In the genomic region with DNA sequence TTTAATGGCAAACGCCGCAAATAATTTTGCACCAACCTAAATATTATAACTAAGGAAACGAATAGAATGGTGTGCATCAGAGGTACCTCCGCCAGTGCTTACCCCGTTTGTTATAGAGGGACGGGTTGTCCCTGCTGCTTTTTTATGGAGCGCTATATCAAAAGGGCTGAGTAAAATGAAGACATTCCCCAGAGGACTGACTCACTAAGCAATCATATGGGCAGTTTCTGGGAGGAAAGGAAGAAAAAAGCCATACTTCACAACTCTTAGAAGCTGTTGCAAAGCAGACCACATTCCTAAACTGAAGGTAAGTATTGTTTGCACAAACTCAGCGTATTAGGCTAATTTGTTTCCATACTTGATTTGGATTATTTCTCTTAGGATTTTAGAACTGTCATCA, we compare ENCODE assay signal across 24 cellular contexts. TPM values are rescaled to one million over a fixed set of nuclear protein-coding genes. Genes with fewer than 3 reads are reported as not detected.
A peak's percentile ranks its signal among the peaks of the same experiment; 100 is the strongest.
DNase-seq lines count a peak whose midpoint lies in the region; ATAC-seq, FAIRE-seq and TF ChIP-seq lines count a peak whose summit lies in the region.
"Had no signal": no experiment of that assay in that cellular context is flagged by ENCODE, and none has a peak within 500 bp of the region (broad histone marks: within the 10 kb centered on the region; RNA-seq: fewer than 3 reads in every experiment).

No MANE protein-coding gene starts in this region.

- no peaks in the 10 kb centered on the region for H4K20me1 ChIP-seq in HepG2 (ENCODE audit: insufficient read depth, low read length)
- H4K20me1 ChIP-seq: BLaER1 treated with 17β-estradiol and CSF1 and Interleukin-3, amounts not matched to agents 10 nM and 100 nM had no signal

- H3K4me3 ChIP-seq in HepG2 (replicated peaks in 1 of 3; ENCODE audit: insufficient read depth in 1 of 3, low read depth in 2 of 3, low read length in 3 of 3) (no peak overlapping the region), right lobe of liver (no peak overlapping the region)
- H3K4me3 ChIP-seq: BLaER1 treated with 17β-estradiol and CSF1 and Interleukin-3, amounts not matched to agents 10 nM and 100 nM; gastrocnemius medialis; K562; spleen; tibial nerve had no signal

- H3K27ac ChIP-seq in HepG2 (ENCODE audit: extremely low read length, insufficient read depth, low read length) = no peak overlapping the region
- no peak overlapping the region for H3K27ac ChIP-seq in right lobe of liver
- H3K27ac ChIP-seq: BLaER1 treated with 17β-estradiol and CSF1 and Interleukin-3, amounts not matched to agents 10 nM and 100 nM; epithelial cell of prostate; gastrocnemius medialis; RWPE1; spleen; tibial nerve had no signal

- H3K27me3 ChIP-seq in HepG2 (ENCODE audit: control insufficient read depth in 1 of 2, insufficient read depth in 2 of 2, low read length in 2 of 2) (peaks cover 0 to 41% of the 10 kb centered on the region in 2 experiments; a peak in 2 of 5 replicates), right lobe of liver (no peaks in the 10 kb centered on the region)
- H3K27me3 ChIP-seq: BLaER1 treated with 17β-estradiol and CSF1 and Interleukin-3, amounts not matched to agents 10 nM and 100 nM; tibial nerve had no signal

- no peak overlapping the region for H3K4me2 ChIP-seq in HepG2 (ENCODE audit: low read depth, low read length)
- H3K4me2 ChIP-seq: BLaER1 treated with 17β-estradiol and CSF1 and Interleukin-3, amounts not matched to agents 10 nM and 100 nM had no signal

- peaks cover 18% of the 10 kb centered on the region; the same call in 1 of the 2 replicates for H3K4me1 ChIP-seq in HepG2 (ENCODE audit: insufficient read depth, low read length)
- H3K4me1 ChIP-seq in right lobe of liver = peaks cover 0 to 4% (median 0%) of the 10 kb centered on the region in 4 donors
- H3K4me1 ChIP-seq: gastrocnemius medialis had no signal

- no peak for TF ChIP-seq RAD21 in HepG2 (CRISPR knock-in tag; IDR thresholded peaks at IDR 0.05)

- no peaks in the 10 kb centered on the region for H3K79me2 ChIP-seq in HepG2 (ENCODE audit: insufficient read depth, low read length)

- CTCF ChIA-PET in HepG2 (lab: Yijun Ruan, JAX; ENCODE audit: low intra/inter-chr PET ratio, low total read pairs) = no interaction called here

- no peak for TF ChIP-seq EP300 in HepG2 (IDR thresholded peaks at IDR 0.05; ENCODE audit: low read depth in 2 of 2, low read length in 2 of 2)
- no peak for TF ChIP-seq EP300 in HepG2 (CRISPR knock-in tag; IDR thresholded peaks at IDR 0.05; ENCODE audit: borderline replicate concordance)

- in situ Hi-C loops in HepG2 (cut with HindIII; ENCODE audit: extremely low pct_ligation_motif_present, low pct_unique_long_range_greater_than_20kb) = no loop called here
- in situ Hi-C loops in GM13976 (cut with MboI; ENCODE audit: low sequenced_read_pairs, unreplicated experiment) = no loop called here

- POLR2A ChIA-PET in HepG2 (lab: Yijun Ruan, JAX) = no interaction called here

- H3K36me3 ChIP-seq in HepG2 (replicated peaks in 1 of 2; ENCODE audit: control insufficient read depth in 1 of 2, insufficient read depth in 2 of 2, low read length in 2 of 2) = no peaks in the 10 kb centered on the region
- H3K36me3 ChIP-seq in right lobe of liver = no peaks in the 10 kb centered on the region
- H3K36me3 ChIP-seq: BLaER1 treated with 17β-estradiol and CSF1 and Interleukin-3, amounts not matched to agents 10 nM and 100 nM; gastrocnemius medialis; spleen; tibial nerve had no signal

- no peak for TF ChIP-seq CTCF in HepG2 (CRISPR knock-in tag; IDR thresholded peaks at IDR 0.05)
- no peak for TF ChIP-seq CTCF in right lobe of liver (IDR thresholded peaks at IDR 0.05)
- TF ChIP-seq CTCF in GM13976 (IDR thresholded peaks at IDR 0.05; ENCODE audit: borderline replicate concordance, control extremely low read depth, extremely low read depth, insufficient read depth, missing control alignments) = no peak

- FAIRE-seq in HepG2 (lab: Jason Lieb, UNC) = peak; percentile 39
- FAIRE-seq: A204.1, K562, keratinocyte had no signal

- 58% methylated on average over 8 of the region's 8 CpGs for WGBS in HepG2 (ENCODE audit: low lambda C conversion rate)
- WGBS in right lobe of liver (ENCODE audit: insufficient coverage, low coverage, low lambda C conversion rate, missing lambda C conversion rate) = 88% methylated on average over 8 of the region's 8 CpGs

- H2AFZ ChIP-seq in HepG2 (ENCODE audit: low read length) = no peak overlapping the region

- no peak overlapping the region for H3K9ac ChIP-seq in HepG2 (ENCODE audit: insufficient read depth, low read depth, low read length)
- H3K9ac ChIP-seq: BLaER1 treated with 17β-estradiol and CSF1 and Interleukin-3, amounts not matched to agents 10 nM and 100 nM had no signal

- H3K9me3 ChIP-seq in HepG2 (ENCODE audit: low read length) = no peaks in the 10 kb centered on the region
- H3K9me3 ChIP-seq in right lobe of liver = no peaks in the 10 kb centered on the region
- H3K9me3 ChIP-seq: BLaER1 treated with 17β-estradiol and CSF1 and Interleukin-3, amounts not matched to agents 10 nM and 100 nM; gastrocnemius medialis had no signal

- ATAC-seq in HepG2 (no peak), right lobe of liver (no peak), left colon (no peak), GM21390 (IDR thresholded peaks at IDR 0.05; ENCODE audit: unreplicated experiment) (no peak), HG02759 (IDR thresholded peaks at IDR 0.05; ENCODE audit: unreplicated experiment) (no peak)
- ATAC-seq: gastrocnemius medialis, K562 had no signal

- BruUV-seq in HepG2 (replicated peaks; lab: Mats Ljungman, UMichigan) = no TSS peak

- TF ChIP-seq POLR2A in HepG2 (IDR thresholded peaks at IDR 0.05; ENCODE audit: insufficient read depth in 1 of 2, low read depth in 2 of 2, low read length in 2 of 2) (no peak), right lobe of liver (IDR thresholded peaks at IDR 0.05) (no peak)

- DNase-seq in HepG2 (ENCODE audit: low spot score) = no peak
- no peak for DNase-seq in right lobe of liver
- peak; percentile 72 for DNase-seq in amniotic epithelial cell (ENCODE audit: low read depth)
- DNase-seq in hepatic stellate cell (ENCODE audit: low spot score) = peak; percentile 38
- DNase-seq in left colon = no peak
- no peak for DNase-seq in GM13976 (ENCODE audit: low spot score)
- DNase-seq: activated CD4-positive, CD25-positive, alpha-beta regulatory T cell; activated gamma-delta T cell treated with Interleukin-2 at 50 U/mL for 16 hours; activated T-cell treated with anti-CD3 and anti-CD28 coated beads, Interleukin-2, amount 50 U/mL, for 1 hour; gastrocnemius medialis; NCI-H1694 treated with DMSO at 0.1 percent for 48 hours; nucleus accumbens; spleen; stimulated activated CD4-positive, alpha-beta T cell treated with anti-CD3 and anti-CD28 coated beads, Interleukin-4, amount 100 ng/mL, for 24 hours; T-helper 9 cell had no signal

- intact Hi-C loops in HepG2 (cut with micrococcal nuclease; ENCODE audit: unreplicated experiment) = loop anchor here (10.0 kb wide), 1 partner anchor 210 kb away; no protein-coding TSS in a partner anchor
- intact Hi-C loops in right lobe of liver (cut with DNase I) = no loop called here
- intact Hi-C loops in left colon (cut with DNase I, micrococcal nuclease) = loop anchor here in 1 of 2 donors (10.0 kb wide), 1 partner anchor 1270 kb away; no protein-coding TSS in a partner anchor

TF ChIP-seq in HepG2, 621 proteins besides CTCF, POLR2A, EP300 and RAD21:
- TF ChIP-seq, protein P1, sequence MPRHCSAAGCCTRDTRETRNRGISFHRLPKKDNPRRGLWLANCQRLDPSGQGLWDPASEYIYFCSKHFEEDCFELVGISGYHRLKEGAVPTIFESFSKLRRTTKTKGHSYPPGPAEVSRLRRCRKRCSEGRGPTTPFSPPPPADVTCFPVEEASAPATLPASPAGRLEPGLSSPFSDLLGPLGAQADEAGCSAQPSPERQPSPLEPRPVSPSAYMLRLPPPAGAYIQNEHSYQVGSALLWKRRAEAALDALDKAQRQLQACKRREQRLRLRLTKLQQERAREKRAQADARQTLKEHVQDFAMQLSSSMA (CRISPR knock-in tag; IDR thresholded peaks at IDR 0.05) = no peak

RNA-seq across cellular contexts. Expression of a gene that starts 12.9 kb away (rescaled TPM):
- 214 and 258 TPM in 2 replicates for total RNA-seq in HepG2 (2016; rRNA removed; fragmentation: Illumina TruSeq; extraction: Trizol)
- 123 and 125 TPM in 2 replicates for total RNA-seq in HepG2 (2016; cell fraction: cytosol; rRNA removed; fragmentation: Illumina TruSeq; extraction: Trizol; ENCODE audit: low read depth)
- 231 and 299 TPM in 2 replicates for total RNA-seq in HepG2 (2016; cell fraction: insoluble cytoplasmic fraction; rRNA removed; fragmentation: Illumina TruSeq; extraction: Trizol)
- total RNA-seq in HepG2 (2016; cell fraction: membrane; rRNA removed; fragmentation: Illumina TruSeq; extraction: Trizol) = 120 and 130 TPM in 2 replicates
- 161 and 168 TPM in 2 replicates for total RNA-seq in HepG2 (2016; cell fraction: nucleus; rRNA removed; fragmentation: Illumina TruSeq; extraction: Trizol)
- polyA plus RNA-seq in HepG2 (2011; rRNA removed) = 610 and 719 TPM in 2 replicates
- 553 and 655 TPM in 2 replicates for polyA plus RNA-seq in HepG2 (2011; cell fraction: cytosol; rRNA removed)
- 354 and 556 TPM in 2 replicates for polyA plus RNA-seq in HepG2 (2011; cell fraction: nucleus; rRNA removed)
- 144 and 150 TPM in 2 replicates for polyA plus RNA-seq in HepG2 (2012)
- polyA plus RNA-seq in HepG2 (2016; cell fraction: cytosol; fragmentation: Illumina TruSeq; extraction: Trizol; ENCODE audit: low read depth) = 39.6 and 40.9 TPM in 2 replicates
- polyA plus RNA-seq in HepG2 (2016; cell fraction: insoluble cytoplasmic fraction; fragmentation: Illumina TruSeq; extraction: Trizol; ENCODE audit: low read depth) = 355 and 371 TPM in 2 replicates
- polyA plus RNA-seq in HepG2 (2016; cell fraction: membrane; fragmentation: Illumina TruSeq; extraction: Trizol; ENCODE audit: low read depth) = 61.5 and 69.8 TPM in 2 replicates
- polyA plus RNA-seq in HepG2 (2016; cell fraction: nucleus; fragmentation: Illumina TruSeq; extraction: Trizol; ENCODE audit: insufficient read depth, low read depth) = 375 and 408 TPM in 2 replicates
- 143 and 451 TPM in 2 replicates for polyA minus RNA-seq in HepG2 (2011; rRNA and poly(A)+ RNA removed; ENCODE audit: low replicate concordance)
- 138 and 177 TPM in 2 replicates for polyA minus RNA-seq in HepG2 (2011; cell fraction: cytosol; rRNA and poly(A)+ RNA removed)
- 115 and 276 TPM in 2 replicates for polyA minus RNA-seq in HepG2 (2011; cell fraction: nucleus; rRNA and poly(A)+ RNA removed)
- total RNA-seq in right lobe of liver = 100 to 1,000 TPM; 103 to 520 (median 191) TPM
- total RNA-seq in left colon = 100 to 1,000 TPM; 145 to 183 TPM

Comparison
In these comparisons a context has a peak if more than half of its experiments do, and no peak if none do; other contexts are left out.
1. DNase-seq: peak in amniotic epithelial cell (single experiment) and hepatic stellate cell (single experiment); none in HepG2 (single experiment), right lobe of liver (0 of 3), left colon (0 of 2) and GM13976 (single experiment).